ENCODE assay signal across 18 cellular contexts in genomic region chr2:56127013-56127772, GRCh38. TPM values are rescaled to one million over a fixed set of nuclear protein-coding genes. Genes with fewer than 3 reads are reported as not detected.
A peak's percentile ranks its signal among the peaks of the same experiment; 100 is the strongest.
DNase-seq lines count a peak whose midpoint lies in the region; ATAC-seq and TF ChIP-seq lines count a peak whose summit lies in the region.
"Had no signal": no experiment of that assay in that cellular context is flagged by ENCODE, and none has a peak within 500 bp of the region (broad histone marks: within the 10 kb centered on the region; RNA-seq: fewer than 3 reads in every experiment).

No MANE protein-coding gene starts in this region.

- intact Hi-C loops in Right ventricle myocardium superior (cut with DNase I) = no loop called here

- TF ChIP-seq CTCF in smooth muscle cell (IDR thresholded peaks at IDR 0.05; ENCODE audit: borderline replicate concordance, insufficient read depth, poor library complexity, severe bottlenecking) = no peak

- no peaks in the 10 kb centered on the region for H3K79me2 ChIP-seq in smooth muscle cell (ENCODE audit: low read depth)

- no peaks in the 10 kb centered on the region for H4K20me1 ChIP-seq in smooth muscle cell (ENCODE audit: low read depth)

- H3K4me2 ChIP-seq in smooth muscle cell = no peak overlapping the region

- H3F3A ChIP-seq in smooth muscle cell (ENCODE audit: low read depth) = no peaks in the 10 kb centered on the region

- no peak for ATAC-seq in GM21447 (IDR thresholded peaks at IDR 0.05; ENCODE audit: unreplicated experiment)
- no peak for ATAC-seq in Right ventricle myocardium superior (ENCODE audit: poor library complexity)
- ATAC-seq: psoas muscle, WTC11 had no signal

- H3K27ac ChIP-seq in smooth muscle cell (ENCODE audit: low read depth) = no peak overlapping the region
- H3K27ac ChIP-seq: HL-60, psoas muscle, testis had no signal

- no peaks in the 10 kb centered on the region for H3K9me3 ChIP-seq in endocrine pancreas (ENCODE audit: control insufficient read depth, low read length)
- no peaks in the 10 kb centered on the region for H3K9me3 ChIP-seq in smooth muscle cell (replicated peaks; ENCODE audit: low read depth)
- H3K9me3 ChIP-seq: psoas muscle, testis had no signal

- H3K4me1 ChIP-seq in endocrine pancreas (ENCODE audit: control insufficient read depth, insufficient read depth, low read length) (peaks cover 4% of the 10 kb centered on the region), smooth muscle cell (ENCODE audit: low read depth) (no peaks in the 10 kb centered on the region)
- H3K4me1 ChIP-seq: psoas muscle, testis had no signal

- DNase-seq in NCI-H1092 treated with DMSO at 0.1 percent for 48 hours (lab: John Stamatoyannopoulos, UW) = peak; percentile 85
- DNase-seq in NCI-H2081 (lab: John Stamatoyannopoulos, UW) = peak; percentile 87 to 95
- peak; percentile 85 for DNase-seq in NCI-H69 (lab: John Stamatoyannopoulos, UW)
- DNase-seq in OCI-M2 (lab: John Stamatoyannopoulos, UW; ENCODE audit: unreplicated experiment) = no peak
- no peak for DNase-seq in Right ventricle myocardium superior
- DNase-seq in smooth muscle cell (lab: John Stamatoyannopoulos, UW; ENCODE audit: unreplicated experiment) = no peak
- DNase-seq: activated CD4-positive, alpha-beta memory T cell treated with anti-CD3 and anti-CD28 coated beads for 36 hours; activated naive CD4-positive, alpha-beta T cell treated with anti-CD3 and anti-CD28 coated beads for 36 hours; activated T-cell treated with anti-CD3 and anti-CD28 coated beads, Interleukin-2, amount 50 U/mL, for 1 hour; aorta; CD8-positive, alpha-beta memory T cell; nephron progenitor cell; psoas muscle; testis had no signal

- H3K9ac ChIP-seq in endocrine pancreas (ENCODE audit: control insufficient read depth, insufficient read depth, low read length) (peak overlapping the region; percentile 68), smooth muscle cell (ENCODE audit: low read depth) (no peak overlapping the region)

- H3K36me3 ChIP-seq in endocrine pancreas (ENCODE audit: control insufficient read depth, insufficient read depth, low read length) (no peaks in the 10 kb centered on the region), smooth muscle cell (ENCODE audit: low read depth) (no peaks in the 10 kb centered on the region)

- 88% methylated on average over 4 of the region's 4 CpGs for whole genome bisulfite sequencing in smooth muscle cell (ENCODE audit: low lambda C conversion rate)

- peak overlapping the region; percentile 76 for H3K4me3 ChIP-seq in endocrine pancreas (ENCODE audit: control insufficient read depth, insufficient read depth, low read length)
- no peak overlapping the region for H3K4me3 ChIP-seq in smooth muscle cell
- H3K4me3 ChIP-seq: psoas muscle, testis had no signal

- H2AFZ ChIP-seq in smooth muscle cell (ENCODE audit: low read depth) = no peak overlapping the region

- H3K27me3 ChIP-seq in endocrine pancreas (ENCODE audit: control insufficient read depth, insufficient read depth, low read length) = no peaks in the 10 kb centered on the region
- peaks cover 14% of the 10 kb centered on the region for H3K27me3 ChIP-seq in smooth muscle cell (ENCODE audit: low read depth)
- H3K27me3 ChIP-seq: testis had no signal

RNA-seq across cellular contexts. Expression of gene CCDC85A, which starts 56.6 kb away (rescaled TPM):
- total RNA-seq in Right ventricle myocardium superior = 4.3 TPM
- 2.0 and 2.1 TPM in 2 replicates for total RNA-seq in smooth muscle cell
- polyA plus RNA-seq in smooth muscle cell = 0.67 and 2.4 TPM in 2 replicates
- total RNA-seq: activated CD4-positive, alpha-beta memory T cell treated with anti-CD3 and anti-CD28 coated beads for 36 hours; activated naive CD4-positive, alpha-beta T cell treated with anti-CD3 and anti-CD28 coated beads for 36 hours; CD8-positive, alpha-beta memory T cell had no signal
- polyA plus RNA-seq: CD8-positive, alpha-beta memory T cell had no signal

Comparison
In these comparisons a context has a peak if more than half of its experiments do, and no peak if none do; other contexts are left out.
1. DNase-seq: peak in NCI-H1092 treated with DMSO at 0.1 percent for 48 hours (single experiment), NCI-H2081 (2 of 2) and NCI-H69 (single experiment); none in OCI-M2 (single experiment), Right ventricle myocardium superior (single experiment) and smooth muscle cell (single experiment).